Comparison of ENCODE assay signal across 8 cellular contexts in the genomic region with DNA sequence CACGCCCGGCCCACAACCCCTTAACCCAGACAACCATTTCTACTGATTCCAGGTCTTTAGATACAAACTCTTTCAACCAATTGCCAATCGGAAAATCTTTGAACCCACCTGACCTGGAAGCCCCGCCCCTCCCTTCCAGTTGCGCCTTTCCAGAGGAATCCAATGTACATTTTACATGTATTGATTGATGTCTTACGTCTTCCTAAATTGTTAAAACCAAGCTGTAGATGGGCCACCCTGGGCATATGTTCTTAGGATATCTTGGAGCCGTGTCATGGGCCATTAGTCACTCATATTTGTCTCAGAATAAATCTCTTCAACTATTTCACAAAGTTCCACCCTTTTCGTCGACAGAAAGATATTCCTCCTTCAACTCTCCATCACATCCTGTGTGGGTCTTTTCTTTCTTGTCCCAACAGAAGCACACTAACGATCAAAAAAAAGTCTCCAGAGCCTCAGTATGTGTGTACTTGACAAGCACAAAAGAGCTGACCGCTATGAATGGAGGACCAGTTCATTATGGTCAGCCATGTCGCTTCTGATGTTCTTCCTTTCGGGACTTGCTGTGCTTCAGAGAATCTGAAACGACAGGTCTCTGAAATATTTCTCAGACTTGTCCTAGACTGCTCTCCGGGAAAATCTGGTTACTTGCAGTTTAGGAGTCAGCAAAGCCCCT. TPM values are rescaled to one million over a fixed set of nuclear protein-coding genes. Genes with fewer than 3 reads are reported as not detected.
DNase-seq lines count a peak whose midpoint lies in the region; ATAC-seq, FAIRE-seq and TF ChIP-seq lines count a peak whose summit lies in the region.

No MANE protein-coding gene starts in this region.

- WGBS in right cardiac atrium: 23% methylated on average over 15 of the region's 15 CpGs
- WGBS in small intestine, 3 donors: 33 to 41% (median 33%) methylated on average over 15 of the region's 15 CpGs

- H3K27me3 ChIP-seq in right cardiac atrium (ENCODE audit: control insufficient read depth, insufficient read depth) (no peaks in the 10 kb centered on the region), small intestine (ENCODE audit: control insufficient read depth in 2 of 2, insufficient read depth in 2 of 2, low read length in 2 of 2) (no peaks in the 10 kb centered on the region)

- peak overlapping the region; percentile 89 for H3K27ac Mint-ChIP-seq in T-helper 17 cell

- peaks cover 3% of the 10 kb centered on the region in 2 donors for H3K36me3 ChIP-seq in small intestine (ENCODE audit: control insufficient read depth in 2 of 2, insufficient read depth in 2 of 2, low read length in 2 of 2)

- H3K4me3 Mint-ChIP-seq in T-helper 17 cell: peak overlapping the region; percentile 96

- no peaks in the 10 kb centered on the region for H3K27me3 Mint-ChIP-seq in T-helper 17 cell

- peaks cover 18% of the 10 kb centered on the region for H3K4me1 Mint-ChIP-seq in T-helper 17 cell

- peaks cover 9% of the 10 kb centered on the region for H3K4me1 ChIP-seq in right cardiac atrium (ENCODE audit: control insufficient read depth, insufficient read depth, low read length)
- peaks cover 0 to 11% of the 10 kb centered on the region in 2 donors for H3K4me1 ChIP-seq in small intestine (ENCODE audit: control insufficient read depth in 2 of 2, insufficient read depth in 1 of 2, low read depth in 1 of 2, low read length in 1 of 2)

- peaks cover 2% of the 10 kb centered on the region for H3K36me3 Mint-ChIP-seq in T-helper 17 cell (ENCODE audit: low read depth)

- intact Hi-C loops in right cardiac atrium (cut with DNase I): no loop called here

- H3K27ac ChIP-seq in right cardiac atrium (ENCODE audit: low read length) (no peak overlapping the region), small intestine (ENCODE audit: low read depth in 1 of 2, low read length in 1 of 2) (no peak overlapping the region)

- TF ChIP-seq CTCF in GM13977 (IDR thresholded peaks at IDR 0.05; ENCODE audit: extremely low read depth, insufficient read depth, missing control alignments): no peak

- H3K9me3 ChIP-seq in T-helper 17 cell (ENCODE audit: control insufficient read depth, low read length, poor library complexity, severe bottlenecking) (no peaks in the 10 kb centered on the region), right cardiac atrium (ENCODE audit: control insufficient read depth, low read length) (no peaks in the 10 kb centered on the region), small intestine (ENCODE audit: control insufficient read depth, low read depth) (no peaks in the 10 kb centered on the region)

- peak; percentile 48 for DNase-seq in GM13977 (ENCODE audit: low spot score)
- no peak for DNase-seq in T-helper 17 cell
- peak in 1 of 3 donors; percentile 41 for DNase-seq in right cardiac atrium
- DNase-seq in small intestine: no peak
- no peak for DNase-seq in NCI-H2107 (lab: John Stamatoyannopoulos, UW)
- no peak for DNase-seq in kidney tubule cell (ENCODE audit: low spot score)

- H3K4me3 ChIP-seq in right cardiac atrium (ENCODE audit: low read length) (peak overlapping the region; percentile 75), small intestine (ENCODE audit: low read depth in 1 of 2, low read length in 2 of 2) (peak overlapping the region; percentile 28 to 63)

- in situ Hi-C loops in GM13977 (cut with MboI; ENCODE audit: low pct_unique_long_range_greater_than_20kb, low sequenced_read_pairs, unreplicated experiment): no loop called here

- ATAC-seq in HG02588 (IDR thresholded peaks at IDR 0.05; ENCODE audit: unreplicated experiment) (peak; percentile 9), T-helper 17 cell (peak; percentile 1), right cardiac atrium (peak in 1 of 2 donors; percentile 14), GM19023 (IDR thresholded peaks at IDR 0.05; ENCODE audit: unreplicated experiment) (no peak)

- FAIRE-seq in small intestine (lab: Jason Lieb, UNC): no peak

RNA-seq across cellular contexts. Expression of a gene that starts 0.6 kb away (rescaled TPM):
- 1 to 10 TPM; 5.9 to 9.8 TPM for total RNA-seq in T-helper 17 cell
- 1 to 10 TPM; 2.5 to 5.4 (median 3.3) TPM for total RNA-seq in right cardiac atrium
- 1.9 TPM for polyA plus RNA-seq in right cardiac atrium
- polyA plus RNA-seq in small intestine: 10 to 100 TPM in 1 of 3 donors, 1 to 10 TPM in 2; 7.6 to 13.9 (median 8.8) TPM

RNA-seq across cellular contexts. Expression of a gene that starts 22.4 kb away (rescaled TPM):
- not detected for total RNA-seq in T-helper 17 cell
- total RNA-seq in right cardiac atrium: 1 to 10 TPM; 3.3 to 4.3 (median 3.4) TPM
- polyA plus RNA-seq in right cardiac atrium: 2.3 TPM
- under 1 TPM in 1 of 3 donors, not detected in 2; 0.37 TPM for polyA plus RNA-seq in small intestine

RNA-seq across cellular contexts. Expression of a gene that starts 23.6 kb away (rescaled TPM):
- total RNA-seq in T-helper 17 cell: 1 to 10 TPM; 7.2 to 8.8 TPM
- total RNA-seq in right cardiac atrium: 10 to 100 TPM in 3 of 4 donors, 1 to 10 TPM in 1; 8.7 to 12.1 (median 10.8) TPM
- polyA plus RNA-seq in right cardiac atrium: 3.6 TPM
- polyA plus RNA-seq in small intestine: 1 to 10 TPM; 1.9 to 3.9 (median 2.0) TPM

RNA-seq across cellular contexts. Expression of a gene that starts 42.8 kb away (rescaled TPM):
- total RNA-seq in T-helper 17 cell (1 to 10 TPM; 1.4 to 1.5 TPM), right cardiac atrium (10 to 100 TPM; 19.7 to 23.5 (median 21.1) TPM)
- polyA plus RNA-seq in right cardiac atrium (5.3 TPM), small intestine (1 to 10 TPM in 2 of 3 donors, under 1 TPM in 1; 0.27 to 3.1 (median 1.3) TPM)

RNA-seq across cellular contexts. Expression of a gene that starts 44.9 kb away (rescaled TPM):
- total RNA-seq in T-helper 17 cell: 10 to 100 TPM; 58.9 to 66.7 TPM
- total RNA-seq in right cardiac atrium: 10 to 100 TPM; 13.4 to 20.1 (median 16.8) TPM
- polyA plus RNA-seq in right cardiac atrium: 10.7 TPM
- 1 to 10 TPM; 2.2 to 5.4 (median 3.1) TPM for polyA plus RNA-seq in small intestine

Comparison
In these comparisons a context has a peak if more than half of its experiments do, and no peak if none do; other contexts are left out.
1. RNA of a gene that starts 22.4 kb away (total RNA-seq): 3.3 to 4.3 TPM in right cardiac atrium; not detected in T-helper 17 cell; every median in the first group is over 4 times any median in the second.